Comparison of ENCODE assay signal across 23 cellular contexts in the genomic region with DNA sequence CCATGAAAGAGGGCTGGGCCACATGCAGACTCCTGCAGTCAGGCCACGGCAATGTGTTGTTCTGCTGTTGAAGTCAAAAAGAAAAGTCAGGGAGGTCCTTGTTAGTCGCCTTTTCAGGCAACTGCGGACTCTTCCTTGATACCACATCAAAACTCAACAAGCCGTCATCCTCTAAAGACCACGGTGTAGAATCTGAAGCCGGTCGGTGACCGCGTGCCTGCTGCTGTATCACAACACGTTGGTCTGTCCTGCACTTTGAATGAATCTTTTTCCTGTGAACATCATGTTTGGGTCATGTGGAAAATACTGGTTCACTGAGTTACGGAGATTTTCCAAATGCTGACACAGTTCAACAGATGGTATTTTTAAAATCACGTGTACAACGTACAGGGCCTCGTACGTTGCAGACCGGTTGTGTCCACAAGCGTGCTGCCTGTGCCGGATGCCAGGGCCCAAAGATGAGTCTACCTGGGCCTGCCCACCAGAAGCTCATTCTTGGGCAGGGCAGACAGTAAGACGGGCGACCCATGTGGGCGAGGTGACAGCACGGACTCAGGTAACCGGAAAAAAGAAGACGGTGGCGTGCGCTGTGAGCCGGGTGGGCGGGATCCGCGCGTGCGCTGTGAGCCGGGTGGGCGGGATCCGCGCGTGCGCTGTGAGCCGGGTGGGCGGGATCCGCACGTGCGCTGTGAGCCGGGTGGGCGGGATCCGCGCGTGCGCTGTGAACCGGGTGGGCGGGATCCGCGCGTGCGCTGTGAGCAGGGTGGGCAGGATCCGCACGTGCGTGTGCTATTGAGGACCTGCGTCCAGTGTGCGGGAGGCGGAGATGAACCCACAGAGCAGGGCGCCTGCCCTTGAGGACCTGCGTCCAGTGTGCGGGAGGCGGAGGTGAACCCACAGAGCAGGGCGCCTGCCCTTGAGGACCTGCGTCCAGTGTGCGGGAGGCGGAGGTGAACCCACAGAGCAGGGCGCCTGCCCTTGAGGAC.
"Had no signal": no experiment of that assay in that cellular context is flagged by ENCODE, and none has a peak within 500 bp of the region (broad histone marks: within the 10 kb centered on the region; RNA-seq: fewer than 3 reads in every experiment).

No MANE protein-coding gene starts in this region.

- H3K9me3 Mint-ChIP-seq: activated naive CD8-positive, alpha-beta T cell treated with anti-CD3 and anti-CD28 coated beads for 36 hours; endodermal cell; neural crest cell had no signal

- H3K4me1 Mint-ChIP-seq: activated naive CD8-positive, alpha-beta T cell treated with anti-CD3 and anti-CD28 coated beads for 36 hours had no signal

- DNase-seq: activated CD4-positive, alpha-beta T cell treated with anti-CD3 and anti-CD28 coated beads for 4 hours; activated CD4-positive, alpha-beta T cell treated with anti-CD3 and anti-CD28 coated beads, Interleukin-2, amount 50 U/mL, for 48 hours; activated CD4-positive, CD25-positive, alpha-beta regulatory T cell; activated naive CD4-positive, alpha-beta T cell treated with Interleukin-2 at 50 U/mL for 16 hours; activated naive CD8-positive, alpha-beta T cell treated with anti-CD3 and anti-CD28 coated beads for 36 hours; activated T-cell treated with anti-CD3 and anti-CD28 coated beads, Interleukin-2, amount 50 U/mL, for 48 hours; cerebellar nuclear complex; cortex of kidney; foreskin fibroblast; heart right ventricle; islet precursor cell; left colon; mesendoderm; naive B cell; small intestine; stimulated activated CD4-positive, alpha-beta T cell treated with anti-CD3 and anti-CD28 coated beads, Interleukin-15, amount 100 ng/mL, for 24 hours; stimulated activated CD8-positive, alpha-beta memory T cell treated with anti-CD3 and anti-CD28 coated beads, Interleukin-4, amount 100 ng/mL, for 48 hours; stimulated activated naive CD4-positive, alpha-beta T cell had no signal

- H3K4me1 ChIP-seq: heart right ventricle had no signal

- H3K27ac Mint-ChIP-seq: activated naive CD8-positive, alpha-beta T cell treated with anti-CD3 and anti-CD28 coated beads for 36 hours had no signal

- H3K4me3 ChIP-seq: heart right ventricle, thyroid gland had no signal

- H3K4me3 Mint-ChIP-seq: activated naive CD8-positive, alpha-beta T cell treated with anti-CD3 and anti-CD28 coated beads for 36 hours; endodermal cell; neural crest cell had no signal

- FAIRE-seq: astrocyte, small intestine had no signal

- H3K36me3 Mint-ChIP-seq: activated naive CD8-positive, alpha-beta T cell treated with anti-CD3 and anti-CD28 coated beads for 36 hours; naive B cell had no signal

- H3K9me3 ChIP-seq: heart right ventricle, thyroid gland had no signal

- ATAC-seq: left colon, sciatic nerve had no signal

- H3K36me3 ChIP-seq: heart right ventricle, thyroid gland had no signal

- H3K27me3 ChIP-seq: thyroid gland had no signal

- H3K27ac ChIP-seq: heart right ventricle, thyroid gland had no signal
